8 cellular contexts compared by ENCODE assay signal in genomic region chr12:124916370-124917134, GRCh38. TPM values are rescaled to one million over a fixed set of nuclear protein-coding genes. Genes with fewer than 3 reads are reported as not detected.
DNase-seq lines count a peak whose midpoint lies in the region; ATAC-seq, FAIRE-seq and TF ChIP-seq lines count a peak whose summit lies in the region.

No MANE protein-coding gene starts in this region.

- CTCF ChIA-PET in A549 (lab: Yijun Ruan, JAX), result interaction anchor here (13.3 to 14.3 kb wide), 2 partner anchors 13 to 22 kb away, joined by 147 to 207 read pairs; no protein-coding TSS in a partner anchor
- CTCF ChIA-PET in activated naive CD4-positive, alpha-beta T cell treated with anti-CD3 and anti-CD28 coated beads, Interleukin-2, amount 10 ng/mL, durations not matched to agents 7 days and 5 days (lab: Charles Lee), result interaction anchor here (2.4 to 12.7 kb wide), 2 partner anchors 10 to 23 kb away, joined by 10 to 156 read pairs; no protein-coding TSS in a partner anchor

- peaks cover 83% of the 10 kb centered on the region for H3K4me1 Mint-ChIP-seq in activated naive CD4-positive, alpha-beta T cell treated with anti-CD3 and anti-CD28 coated beads, Interleukin-2, amount 10 ng/mL, durations not matched to agents 7 days and 5 days

- no peaks in the 10 kb centered on the region for H3K27me3 ChIP-seq in prostate gland (replicated peaks; ENCODE audit: insufficient read depth)

- no peaks in the 10 kb centered on the region for H3K36me3 ChIP-seq in prostate gland

- peak overlapping the region; percentile 100 for H3K27ac Mint-ChIP-seq in activated naive CD4-positive, alpha-beta T cell treated with anti-CD3 and anti-CD28 coated beads, Interleukin-2, amount 10 ng/mL, durations not matched to agents 7 days and 5 days

- intact Hi-C loops in Right ventricle myocardium superior (cut with DNase I) (loop anchor here (2.0 kb wide), 1 partner anchor 22 kb away; no protein-coding TSS in a partner anchor), prostate gland (cut with DNase I) (no loop called here)

- H3K9me3 Mint-ChIP-seq in activated naive CD4-positive, alpha-beta T cell treated with anti-CD3 and anti-CD28 coated beads, Interleukin-2, amount 10 ng/mL, durations not matched to agents 7 days and 5 days, result no peaks in the 10 kb centered on the region

- TF ChIP-seq POLR2A in A549 (IDR thresholded peaks at IDR 0.05; ENCODE audit: low read length) (no peak), prostate gland (IDR thresholded peaks at IDR 0.05) (peak; percentile 72)

- WGBS in A549 (ENCODE audit: missing lambda C conversion rate), result under 1% methylated on average over 5 of the region's 5 CpGs
- WGBS in prostate gland, result 11% methylated on average over 5 of the region's 5 CpGs

- peak in 1 of 2 experiments; percentile 96 for DNase-seq in A549 (ENCODE audit: low read depth in 1 of 2, low spot score in 1 of 2)
- DNase-seq in HT1080 (ENCODE audit: low read depth), result peak; percentile 93
- peak; percentile 51 for DNase-seq in activated naive CD4-positive, alpha-beta T cell treated with anti-CD3 and anti-CD28 coated beads, Interleukin-2, amount 10 ng/mL, durations not matched to agents 7 days and 5 days
- peak; percentile 75 for DNase-seq in Right ventricle myocardium superior
- peak; percentile 89 for DNase-seq in prostate gland (ENCODE audit: low spot score)
- no peak for DNase-seq in nucleus accumbens (lab: John Stamatoyannopoulos, UW)
- no peak for DNase-seq in NCI-H1105 (lab: John Stamatoyannopoulos, UW)

- POLR2A ChIA-PET in A549 (lab: Yijun Ruan, JAX), result interaction anchor here (1.0 to 5.9 kb wide), 8 partner anchors 7 to 79 kb away, joined by 4 to 125 read pairs (median 14); no protein-coding TSS in a partner anchor

- TF ChIP-seq EP300 in A549 (IDR thresholded peaks at IDR 0.05), result peak in 1 of 2 experiments; percentile 51; a peak in 1 of 5 replicates

- H3K4me1 ChIP-seq in A549 (peaks cover 42% of the 10 kb centered on the region), prostate gland (replicated peaks) (peaks cover 4% of the 10 kb centered on the region)

- TF ChIP-seq CTCF in A549 (IDR thresholded peaks at IDR 0.05) (no peak), prostate gland (IDR thresholded peaks at IDR 0.05) (peak in 1 of 4 experiments; percentile 2)

- peaks cover 12% of the 10 kb centered on the region for H3K27me3 Mint-ChIP-seq in activated naive CD4-positive, alpha-beta T cell treated with anti-CD3 and anti-CD28 coated beads, Interleukin-2, amount 10 ng/mL, durations not matched to agents 7 days and 5 days

- peak overlapping the region; percentile 94 for H3K4me2 ChIP-seq in A549

- H3K9me3 ChIP-seq in A549 (no peaks in the 10 kb centered on the region), prostate gland (no peaks in the 10 kb centered on the region)

- ATAC-seq in A549 (peak; percentile 37 to 48), Right ventricle myocardium superior (ENCODE audit: poor library complexity) (peak; percentile 48), HG02642 (IDR thresholded peaks at IDR 0.05; ENCODE audit: poor library complexity, unreplicated experiment) (no peak)

- peak overlapping the region; percentile 97 to 98 for H3K27ac ChIP-seq in A549
- peak overlapping the region; percentile 99 to 100 for H3K27ac ChIP-seq in prostate gland

- no peak for TF ChIP-seq RAD21 in A549 (conservative IDR thresholded peaks at IDR 0.05 in 1 of 2, IDR thresholded peaks at IDR 0.05 in 1 of 2)

- peak overlapping the region; percentile 97 for H3K4me3 ChIP-seq in A549
- peak overlapping the region in 1 of 2 donors; percentile 17 for H3K4me3 ChIP-seq in prostate gland

- H3K4me3 Mint-ChIP-seq in activated naive CD4-positive, alpha-beta T cell treated with anti-CD3 and anti-CD28 coated beads, Interleukin-2, amount 10 ng/mL, durations not matched to agents 7 days and 5 days, result peak overlapping the region; percentile 99

- H3K36me3 Mint-ChIP-seq in activated naive CD4-positive, alpha-beta T cell treated with anti-CD3 and anti-CD28 coated beads, Interleukin-2, amount 10 ng/mL, durations not matched to agents 7 days and 5 days, result peaks cover 28% of the 10 kb centered on the region

- no peak for FAIRE-seq in A549 (lab: Jason Lieb, UNC)

TF ChIP-seq in A549, 52 proteins besides CTCF, POLR2A, EP300 and RAD21 (continues in another document):
- 0 out of 2 replicates have a peak, but pooled peaks have one; percentile 51 for TF ChIP-seq PBX3 (IDR thresholded peaks at IDR 0.05)
- no peak for TF ChIP-seq HDAC2 (IDR thresholded peaks at IDR 0.05)
- no peak for TF ChIP-seq E2F6 (IDR thresholded peaks at IDR 0.05; ENCODE audit: borderline replicate concordance, low read depth)
- TF ChIP-seq MAFK (IDR thresholded peaks at IDR 0.05; ENCODE audit: partially characterized antibody), result peak; percentile 94
- TF ChIP-seq SMC3 (IDR thresholded peaks at IDR 0.05), result 0 out of 3 replicates have a peak, but pooled peaks have one; percentile 16
- TF ChIP-seq HOXB13 (CRISPR knock-in tag; IDR thresholded peaks at IDR 0.05; ENCODE audit: low read depth), result no peak
- TF ChIP-seq GATA3 (IDR thresholded peaks at IDR 0.05; ENCODE audit: borderline replicate concordance), result peak; percentile 75; the same call in 1 of the 2 replicates
- peak; percentile 41 to 86; a peak in 3 of 4 replicates for TF ChIP-seq CEBPB (IDR thresholded peaks at IDR 0.05)
- TF ChIP-seq RARB (CRISPR knock-in tag; IDR thresholded peaks at IDR 0.05), result peak; percentile 68; the same call in 1 of the 2 replicates
- no peak for TF ChIP-seq NPAS2 (CRISPR knock-in tag; IDR thresholded peaks at IDR 0.05; ENCODE audit: borderline replicate concordance)
- TF ChIP-seq HES2 (IDR thresholded peaks at IDR 0.05), result 0 out of 2 replicates have a peak, but pooled peaks have one; percentile 11
- no peak for TF ChIP-seq ZSCAN20 (CRISPR knock-in tag; IDR thresholded peaks at IDR 0.05)
- peak; percentile 84 for TF ChIP-seq NFE2L2 (conservative IDR thresholded peaks at IDR 0.05; ENCODE audit: low read length)
- 0 out of 2 replicates have a peak, but pooled peaks have one; percentile 5 for TF ChIP-seq ATOH8 (CRISPR knock-in tag; IDR thresholded peaks at IDR 0.05; ENCODE audit: low read depth)
- peak; percentile 79 for TF ChIP-seq TP53 (CRISPR knock-in tag; IDR thresholded peaks at IDR 0.05)
- no peak for TF ChIP-seq USF2 (IDR thresholded peaks at IDR 0.05)

RNA-seq across cellular contexts. Expression of gene UBC, which starts 2.1 kb away (rescaled TPM):
- 2,000 and 2,573 TPM in 2 replicates for polyA plus RNA-seq in A549 (2011; rRNA removed)
- polyA plus RNA-seq in A549 (2012; cell fraction: cytosol; rRNA removed), result 1,783 and 1,966 TPM in 2 replicates
- 1,709 and 1,846 TPM in 2 replicates for polyA plus RNA-seq in A549 (2012; cell fraction: nucleus; rRNA removed)
- polyA plus RNA-seq in A549 (2017; fragmentation: RNase III; extraction: RNeasy Plus Mini Kit Qiagen cat#74134 plus additional on column Dnase treatment), result 993 to 1,034 TPM (median 1,028 TPM) in 3 replicates
- polyA minus RNA-seq in A549 (2011; rRNA and poly(A)+ RNA removed), result 1,104 and 1,174 TPM in 2 replicates
- 1,483 and 1,600 TPM in 2 replicates for total RNA-seq in HT1080 (2014; rRNA removed; shearing (Covaris generic))
- 761 and 779 TPM in 2 replicates for polyA plus RNA-seq in HT1080 (2015; cell fraction: cytosol; rRNA removed)
- 1,911 and 1,983 TPM in 2 replicates for polyA plus RNA-seq in HT1080 (2015; cell fraction: nucleus; rRNA removed)
- total RNA-seq in Right ventricle myocardium superior, result 1,120 TPM
- total RNA-seq in prostate gland, result 1,000 to 10,000 TPM in 1 of 2 donors, 100 to 1,000 TPM in 1; 854 to 1,154 TPM

RNA-seq across cellular contexts. Expression of gene SCARB1, which starts 52.9 kb away (rescaled TPM):
- polyA plus RNA-seq in A549 (2011; rRNA removed), result 81.1 and 111 TPM in 2 replicates
- polyA plus RNA-seq in A549 (2012; cell fraction: cytosol; rRNA removed), result 281 and 385 TPM in 2 replicates
- polyA plus RNA-seq in A549 (2012; cell fraction: nucleus; rRNA removed), result 568 and 899 TPM in 2 replicates
- polyA plus RNA-seq in A549 (2017; fragmentation: RNase III; extraction: RNeasy Plus Mini Kit Qiagen cat#74134 plus additional on column Dnase treatment), result 151 to 160 TPM (median 154 TPM) in 3 replicates
- 151 and 173 TPM in 2 replicates for polyA minus RNA-seq in A549 (2011; rRNA and poly(A)+ RNA removed)
- total RNA-seq in HT1080 (2014; rRNA removed; shearing (Covaris generic)), result 18.6 and 19.5 TPM in 2 replicates
- polyA plus RNA-seq in HT1080 (2015; cell fraction: cytosol; rRNA removed), result 23.8 and 27.7 TPM in 2 replicates
- polyA plus RNA-seq in HT1080 (2015; cell fraction: nucleus; rRNA removed), result 41.9 and 46.0 TPM in 2 replicates
- total RNA-seq in Right ventricle myocardium superior, result 12.7 TPM
- total RNA-seq in prostate gland, result 10 to 100 TPM; 28.0 to 44.4 TPM

Comparison
In these comparisons a context has a peak if more than half of its experiments do, and no peak if none do; other contexts are left out.
1. DNase-seq: peak in HT1080 (single experiment), activated naive CD4-positive, alpha-beta T cell treated with anti-CD3 and anti-CD28 coated beads, Interleukin-2, amount 10 ng/mL, durations not matched to agents 7 days and 5 days (single experiment), Right ventricle myocardium superior (single experiment) and prostate gland (single experiment); none in nucleus accumbens (0 of 56) and NCI-H1105 (single experiment).